1 cellular context compared by ENCODE assay signal in the genomic region with DNA sequence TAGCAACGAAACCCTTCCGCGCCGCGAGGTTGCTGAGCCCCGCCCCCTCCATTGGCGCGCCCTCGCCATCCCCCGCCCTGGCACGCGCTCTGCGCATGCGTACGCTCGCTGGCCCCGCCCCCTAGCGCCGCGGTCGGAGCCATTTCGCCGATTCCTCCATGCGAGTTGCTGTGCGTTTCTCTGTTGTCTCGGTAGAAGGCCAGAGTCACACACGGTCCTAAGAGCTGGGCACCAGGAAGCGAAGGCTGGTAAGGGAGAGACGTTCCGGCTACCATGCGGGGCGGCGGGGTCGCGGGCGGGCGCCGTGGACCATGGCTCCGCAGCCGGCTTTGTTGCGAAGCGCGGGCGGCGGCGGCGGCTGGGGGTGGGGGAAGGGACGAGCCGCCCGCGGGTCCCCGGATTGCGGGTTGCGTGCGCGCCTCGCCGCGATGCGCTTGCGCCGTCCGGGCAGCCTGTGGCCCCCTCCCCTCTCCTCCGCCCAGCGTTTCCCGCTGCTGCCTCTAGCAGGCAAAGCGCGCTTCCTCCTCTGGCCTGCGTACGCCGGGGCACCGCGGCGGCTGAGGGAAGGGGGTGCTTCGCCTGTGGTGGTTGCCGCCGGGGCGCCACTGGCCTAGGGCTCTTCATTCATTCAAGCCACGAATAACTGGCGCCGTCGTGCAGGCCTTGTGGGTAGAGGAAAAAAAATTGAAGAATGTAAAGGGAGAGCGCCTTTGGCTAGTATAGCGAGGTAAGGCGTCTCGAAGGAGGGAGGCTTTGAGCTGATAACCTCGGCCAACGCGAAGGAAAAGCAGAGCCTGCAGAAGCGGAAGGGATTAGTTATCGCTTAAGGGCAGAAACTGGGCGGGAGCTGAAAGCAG.
A peak's percentile ranks its signal among the peaks of the same experiment; 100 is the strongest.
TF ChIP-seq lines count a peak whose summit lies in the region.

A gene (plus strand): TSS at position 139 of the 857 bp plus-strand sequence. CDS start 3,220 bp downstream, outside the sequence.

TF ChIP-seq in GM12878, 131 proteins besides CTCF, POLR2A, EP300 and RAD21 (continued from another document and continues in another):
- TF ChIP-seq KAT2A (conservative IDR thresholded peaks at IDR 0.05; ENCODE audit: control insufficient read depth, low read depth, low read length) (no peak), SREBF2 (IDR thresholded peaks at IDR 0.05; ENCODE audit: low read length) (no peak), BMI1 (IDR thresholded peaks at IDR 0.05; ENCODE audit: borderline replicate concordance) (peak; percentile 1; the same call in 1 of the 2 replicates), IKZF2 (IDR thresholded peaks at IDR 0.05) (no peak), SMAD1 (IDR thresholded peaks at IDR 0.05; ENCODE audit: low read depth, partially characterized antibody) (no peak), MEF2A (IDR thresholded peaks at IDR 0.05; ENCODE audit: insufficient read depth, low read depth, low read length) (0 out of 2 replicates have a peak, but pooled peaks have one; percentile 4), SIN3A (IDR thresholded peaks at IDR 0.05; ENCODE audit: low read depth, low read length) (peak; percentile 65), ASH2L (IDR thresholded peaks at IDR 0.05; ENCODE audit: borderline replicate concordance, low read depth) (peak; percentile 55; the same call in 1 of the 2 replicates), WRNIP1 (IDR thresholded peaks at IDR 0.05; ENCODE audit: borderline replicate concordance, low read depth, low read length) (no peak), CHD1 (IDR thresholded peaks at IDR 0.05; ENCODE audit: low read depth, low read length) (0 out of 2 replicates have a peak, but pooled peaks have one; percentile 66), BACH1 (IDR thresholded peaks at IDR 0.05; ENCODE audit: borderline replicate concordance) (peak; percentile 79), RBBP5 (conservative IDR thresholded peaks at IDR 0.05) (no peak), SMC3 (IDR thresholded peaks at IDR 0.05; ENCODE audit: borderline replicate concordance, low read length) (no peak), DPF2 (IDR thresholded peaks at IDR 0.05) (peak; percentile 86), SMARCA5 (IDR thresholded peaks at IDR 0.05) (peak; percentile 79), CREB1 (IDR thresholded peaks at IDR 0.05; ENCODE audit: low read depth) (0 out of 2 replicates have a peak, but pooled peaks have one; percentile 41), SREBF1 (IDR thresholded peaks at IDR 0.05; ENCODE audit: low read length) (no peak), RCOR1 (conservative IDR thresholded peaks at IDR 0.05; ENCODE audit: low read depth, low read length) (no peak), NR2C1 (IDR thresholded peaks at IDR 0.05) (no peak), CHD4 (IDR thresholded peaks at IDR 0.05) (no peak), SPI1 (IDR thresholded peaks at IDR 0.05; ENCODE audit: borderline replicate concordance, insufficient read depth, low read depth, low read length) (peak; percentile 32; the same call in 1 of the 2 replicates), CBX5 (IDR thresholded peaks at IDR 0.05; ENCODE audit: low read depth) (no peak), SIX5 (IDR thresholded peaks at IDR 0.05; ENCODE audit: low read depth, low read length, severe bottlenecking) (no peak), MXI1 (IDR thresholded peaks at IDR 0.05; ENCODE audit: low read depth, low read length) (peak; percentile 81), EGR1 (IDR thresholded peaks at IDR 0.05; ENCODE audit: borderline replicate concordance in 1 of 2, low read depth in 2 of 2, low read length in 2 of 2) (peak in 1 of 2 experiments; percentile 79; a peak in 2 of 3 replicates), ZNF384 (IDR thresholded peaks at IDR 0.05; ENCODE audit: borderline replicate concordance, low read depth, low read length) (no peak), NR2F1 (conservative IDR thresholded peaks at IDR 0.05) (peak; percentile 68; the same call in 1 of the 2 replicates), SUZ12 (IDR thresholded peaks at IDR 0.05; ENCODE audit: unreplicated experiment) (no peak), PAX8 (IDR thresholded peaks at IDR 0.05) (no peak), GABPA (IDR thresholded peaks at IDR 0.05; ENCODE audit: low read depth) (no peak), TARDBP (IDR thresholded peaks at IDR 0.05; ENCODE audit: borderline replicate concordance) (no peak), ZZZ3 (IDR thresholded peaks at IDR 0.05; ENCODE audit: control insufficient read depth, insufficient read length, low read depth) (no peak), MTA2 (IDR thresholded peaks at IDR 0.05; ENCODE audit: low read depth) (no peak), ZSCAN29 (IDR thresholded peaks at IDR 0.05) (no peak), NBN (IDR thresholded peaks at IDR 0.05) (peak; percentile 69; the same call in 1 of the 2 replicates), JUNB (IDR thresholded peaks at IDR 0.05) (no peak), RELA (IDR thresholded peaks at IDR 0.05; ENCODE audit: borderline replicate concordance, partially characterized antibody) (no peak), HDAC2 (IDR thresholded peaks at IDR 0.05) (no peak), STAT3 (IDR thresholded peaks at IDR 0.05; ENCODE audit: low read depth, low read length) (no peak), FOXK2 (IDR thresholded peaks at IDR 0.05) (no peak), STAT1 (conservative IDR thresholded peaks at IDR 0.05) (peak; percentile 86; the same call in 1 of the 2 replicates), GATAD2B (conservative IDR thresholded peaks at IDR 0.05; ENCODE audit: low read depth) (peak; percentile 84), IRF4 (IDR thresholded peaks at IDR 0.05; ENCODE audit: low read depth, low read length) (no peak)
- TF ChIP-seq, protein P1, sequence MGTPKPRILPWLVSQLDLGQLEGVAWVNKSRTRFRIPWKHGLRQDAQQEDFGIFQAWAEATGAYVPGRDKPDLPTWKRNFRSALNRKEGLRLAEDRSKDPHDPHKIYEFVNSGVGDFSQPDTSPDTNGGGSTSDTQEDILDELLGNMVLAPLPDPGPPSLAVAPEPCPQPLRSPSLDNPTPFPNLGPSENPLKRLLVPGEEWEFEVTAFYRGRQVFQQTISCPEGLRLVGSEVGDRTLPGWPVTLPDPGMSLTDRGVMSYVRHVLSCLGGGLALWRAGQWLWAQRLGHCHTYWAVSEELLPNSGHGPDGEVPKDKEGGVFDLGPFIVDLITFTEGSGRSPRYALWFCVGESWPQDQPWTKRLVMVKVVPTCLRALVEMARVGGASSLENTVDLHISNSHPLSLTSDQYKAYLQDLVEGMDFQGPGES (IDR thresholded peaks at IDR 0.05): no peak
- TF ChIP-seq, protein P2, sequence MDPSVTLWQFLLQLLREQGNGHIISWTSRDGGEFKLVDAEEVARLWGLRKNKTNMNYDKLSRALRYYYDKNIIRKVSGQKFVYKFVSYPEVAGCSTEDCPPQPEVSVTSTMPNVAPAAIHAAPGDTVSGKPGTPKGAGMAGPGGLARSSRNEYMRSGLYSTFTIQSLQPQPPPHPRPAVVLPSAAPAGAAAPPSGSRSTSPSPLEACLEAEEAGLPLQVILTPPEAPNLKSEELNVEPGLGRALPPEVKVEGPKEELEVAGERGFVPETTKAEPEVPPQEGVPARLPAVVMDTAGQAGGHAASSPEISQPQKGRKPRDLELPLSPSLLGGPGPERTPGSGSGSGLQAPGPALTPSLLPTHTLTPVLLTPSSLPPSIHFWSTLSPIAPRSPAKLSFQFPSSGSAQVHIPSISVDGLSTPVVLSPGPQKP (IDR thresholded peaks at IDR 0.05; ENCODE audit: low read depth, low read length): peak; percentile 45; the same call in 1 of the 2 replicates
- TF ChIP-seq, protein P3, sequence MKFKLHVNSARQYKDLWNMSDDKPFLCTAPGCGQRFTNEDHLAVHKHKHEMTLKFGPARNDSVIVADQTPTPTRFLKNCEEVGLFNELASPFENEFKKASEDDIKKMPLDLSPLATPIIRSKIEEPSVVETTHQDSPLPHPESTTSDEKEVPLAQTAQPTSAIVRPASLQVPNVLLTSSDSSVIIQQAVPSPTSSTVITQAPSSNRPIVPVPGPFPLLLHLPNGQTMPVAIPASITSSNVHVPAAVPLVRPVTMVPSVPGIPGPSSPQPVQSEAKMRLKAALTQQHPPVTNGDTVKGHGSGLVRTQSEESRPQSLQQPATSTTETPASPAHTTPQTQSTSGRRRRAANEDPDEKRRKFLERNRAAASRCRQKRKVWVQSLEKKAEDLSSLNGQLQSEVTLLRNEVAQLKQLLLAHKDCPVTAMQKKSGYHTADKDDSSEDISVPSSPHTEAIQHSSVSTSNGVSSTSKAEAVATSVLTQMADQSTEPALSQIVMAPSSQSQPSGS (IDR thresholded peaks at IDR 0.05; ENCODE audit: low read length): no peak
- TF ChIP-seq, protein P4, sequence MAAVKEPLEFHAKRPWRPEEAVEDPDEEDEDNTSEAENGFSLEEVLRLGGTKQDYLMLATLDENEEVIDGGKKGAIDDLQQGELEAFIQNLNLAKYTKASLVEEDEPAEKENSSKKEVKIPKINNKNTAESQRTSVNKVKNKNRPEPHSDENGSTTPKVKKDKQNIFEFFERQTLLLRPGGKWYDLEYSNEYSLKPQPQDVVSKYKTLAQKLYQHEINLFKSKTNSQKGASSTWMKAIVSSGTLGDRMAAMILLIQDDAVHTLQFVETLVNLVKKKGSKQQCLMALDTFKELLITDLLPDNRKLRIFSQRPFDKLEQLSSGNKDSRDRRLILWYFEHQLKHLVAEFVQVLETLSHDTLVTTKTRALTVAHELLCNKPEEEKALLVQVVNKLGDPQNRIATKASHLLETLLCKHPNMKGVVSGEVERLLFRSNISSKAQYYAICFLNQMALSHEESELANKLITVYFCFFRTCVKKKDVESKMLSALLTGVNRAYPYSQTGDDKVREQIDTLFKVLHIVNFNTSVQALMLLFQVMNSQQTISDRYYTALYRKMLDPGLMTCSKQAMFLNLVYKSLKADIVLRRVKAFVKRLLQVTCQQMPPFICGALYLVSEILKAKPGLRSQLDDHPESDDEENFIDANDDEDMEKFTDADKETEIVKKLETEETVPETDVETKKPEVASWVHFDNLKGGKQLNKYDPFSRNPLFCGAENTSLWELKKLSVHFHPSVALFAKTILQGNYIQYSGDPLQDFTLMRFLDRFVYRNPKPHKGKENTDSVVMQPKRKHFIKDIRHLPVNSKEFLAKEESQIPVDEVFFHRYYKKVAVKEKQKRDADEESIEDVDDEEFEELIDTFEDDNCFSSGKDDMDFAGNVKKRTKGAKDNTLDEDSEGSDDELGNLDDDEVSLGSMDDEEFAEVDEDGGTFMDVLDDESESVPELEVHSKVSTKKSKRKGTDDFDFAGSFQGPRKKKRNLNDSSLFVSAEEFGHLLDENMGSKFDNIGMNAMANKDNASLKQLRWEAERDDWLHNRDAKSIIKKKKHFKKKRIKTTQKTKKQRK (IDR thresholded peaks at IDR 0.05; ENCODE audit: low read depth, low read length): no peak
- TF ChIP-seq, protein P5, sequence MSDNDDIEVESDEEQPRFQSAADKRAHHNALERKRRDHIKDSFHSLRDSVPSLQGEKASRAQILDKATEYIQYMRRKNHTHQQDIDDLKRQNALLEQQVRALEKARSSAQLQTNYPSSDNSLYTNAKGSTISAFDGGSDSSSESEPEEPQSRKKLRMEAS (IDR thresholded peaks at IDR 0.05; ENCODE audit: low read depth, low read length): peak; percentile 70; the same call in 1 of the 2 replicates
- TF ChIP-seq, protein P6, sequence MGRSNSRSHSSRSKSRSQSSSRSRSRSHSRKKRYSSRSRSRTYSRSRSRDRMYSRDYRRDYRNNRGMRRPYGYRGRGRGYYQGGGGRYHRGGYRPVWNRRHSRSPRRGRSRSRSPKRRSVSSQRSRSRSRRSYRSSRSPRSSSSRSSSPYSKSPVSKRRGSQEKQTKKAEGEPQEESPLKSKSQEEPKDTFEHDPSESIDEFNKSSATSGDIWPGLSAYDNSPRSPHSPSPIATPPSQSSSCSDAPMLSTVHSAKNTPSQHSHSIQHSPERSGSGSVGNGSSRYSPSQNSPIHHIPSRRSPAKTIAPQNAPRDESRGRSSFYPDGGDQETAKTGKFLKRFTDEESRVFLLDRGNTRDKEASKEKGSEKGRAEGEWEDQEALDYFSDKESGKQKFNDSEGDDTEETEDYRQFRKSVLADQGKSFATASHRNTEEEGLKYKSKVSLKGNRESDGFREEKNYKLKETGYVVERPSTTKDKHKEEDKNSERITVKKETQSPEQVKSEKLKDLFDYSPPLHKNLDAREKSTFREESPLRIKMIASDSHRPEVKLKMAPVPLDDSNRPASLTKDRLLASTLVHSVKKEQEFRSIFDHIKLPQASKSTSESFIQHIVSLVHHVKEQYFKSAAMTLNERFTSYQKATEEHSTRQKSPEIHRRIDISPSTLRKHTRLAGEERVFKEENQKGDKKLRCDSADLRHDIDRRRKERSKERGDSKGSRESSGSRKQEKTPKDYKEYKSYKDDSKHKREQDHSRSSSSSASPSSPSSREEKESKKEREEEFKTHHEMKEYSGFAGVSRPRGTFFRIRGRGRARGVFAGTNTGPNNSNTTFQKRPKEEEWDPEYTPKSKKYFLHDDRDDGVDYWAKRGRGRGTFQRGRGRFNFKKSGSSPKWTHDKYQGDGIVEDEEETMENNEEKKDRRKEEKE (IDR thresholded peaks at IDR 0.05): no peak
- TF ChIP-seq, protein P7, sequence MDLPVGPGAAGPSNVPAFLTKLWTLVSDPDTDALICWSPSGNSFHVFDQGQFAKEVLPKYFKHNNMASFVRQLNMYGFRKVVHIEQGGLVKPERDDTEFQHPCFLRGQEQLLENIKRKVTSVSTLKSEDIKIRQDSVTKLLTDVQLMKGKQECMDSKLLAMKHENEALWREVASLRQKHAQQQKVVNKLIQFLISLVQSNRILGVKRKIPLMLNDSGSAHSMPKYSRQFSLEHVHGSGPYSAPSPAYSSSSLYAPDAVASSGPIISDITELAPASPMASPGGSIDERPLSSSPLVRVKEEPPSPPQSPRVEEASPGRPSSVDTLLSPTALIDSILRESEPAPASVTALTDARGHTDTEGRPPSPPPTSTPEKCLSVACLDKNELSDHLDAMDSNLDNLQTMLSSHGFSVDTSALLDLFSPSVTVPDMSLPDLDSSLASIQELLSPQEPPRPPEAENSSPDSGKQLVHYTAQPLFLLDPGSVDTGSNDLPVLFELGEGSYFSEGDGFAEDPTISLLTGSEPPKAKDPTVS (IDR thresholded peaks at IDR 0.05; ENCODE audit: low read depth, low read length): no peak
- TF ChIP-seq, protein P8, sequence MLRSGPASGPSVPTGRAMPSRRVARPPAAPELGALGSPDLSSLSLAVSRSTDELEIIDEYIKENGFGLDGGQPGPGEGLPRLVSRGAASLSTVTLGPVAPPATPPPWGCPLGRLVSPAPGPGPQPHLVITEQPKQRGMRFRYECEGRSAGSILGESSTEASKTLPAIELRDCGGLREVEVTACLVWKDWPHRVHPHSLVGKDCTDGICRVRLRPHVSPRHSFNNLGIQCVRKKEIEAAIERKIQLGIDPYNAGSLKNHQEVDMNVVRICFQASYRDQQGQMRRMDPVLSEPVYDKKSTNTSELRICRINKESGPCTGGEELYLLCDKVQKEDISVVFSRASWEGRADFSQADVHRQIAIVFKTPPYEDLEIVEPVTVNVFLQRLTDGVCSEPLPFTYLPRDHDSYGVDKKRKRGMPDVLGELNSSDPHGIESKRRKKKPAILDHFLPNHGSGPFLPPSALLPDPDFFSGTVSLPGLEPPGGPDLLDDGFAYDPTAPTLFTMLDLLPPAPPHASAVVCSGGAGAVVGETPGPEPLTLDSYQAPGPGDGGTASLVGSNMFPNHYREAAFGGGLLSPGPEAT (IDR thresholded peaks at IDR 0.05; ENCODE audit: low read depth): 0 out of 2 replicates have a peak, but pooled peaks have one; percentile 18
- TF ChIP-seq, protein P9, sequence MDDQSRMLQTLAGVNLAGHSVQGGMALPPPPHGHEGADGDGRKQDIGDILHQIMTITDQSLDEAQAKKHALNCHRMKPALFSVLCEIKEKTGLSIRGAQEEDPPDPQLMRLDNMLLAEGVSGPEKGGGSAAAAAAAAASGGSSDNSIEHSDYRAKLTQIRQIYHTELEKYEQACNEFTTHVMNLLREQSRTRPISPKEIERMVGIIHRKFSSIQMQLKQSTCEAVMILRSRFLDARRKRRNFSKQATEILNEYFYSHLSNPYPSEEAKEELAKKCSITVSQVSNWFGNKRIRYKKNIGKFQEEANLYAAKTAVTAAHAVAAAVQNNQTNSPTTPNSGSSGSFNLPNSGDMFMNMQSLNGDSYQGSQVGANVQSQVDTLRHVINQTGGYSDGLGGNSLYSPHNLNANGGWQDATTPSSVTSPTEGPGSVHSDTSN (IDR thresholded peaks at IDR 0.05; ENCODE audit: insufficient replicate concordance, low read depth, low read length): no peak
